ENCODE assay signal across 18 cellular contexts in genomic region chr21:36576441-36576840, GRCh38.
"Had no signal": no experiment of that assay in that cellular context is flagged by ENCODE, and none has a peak within 500 bp of the region (broad histone marks: within the 10 kb centered on the region; RNA-seq: fewer than 3 reads in every experiment).

No MANE protein-coding gene starts in this region.

- DNase-seq: cerebellar nuclear complex; effector memory CD8-positive, alpha-beta T cell; kidney glomerular epithelial cell; mammary epithelial cell; natural killer cell; pancreas; transverse colon had no signal

- H3K4me3 ChIP-seq: cardiac muscle cell, esophagus muscularis mucosa, hepatocyte, pancreas, prostate gland, thoracic aorta, transverse colon had no signal

- H3K27me3 ChIP-seq: cardiac muscle cell had no signal

- H3K27ac Mint-ChIP-seq: dendritic cell treated with granulocyte-macrophage colony-stimulating factor and Interleukin-4, amounts not matched to agents 40 ng/mL and 50 ng/mL, for 4 days; effector memory CD8-positive, alpha-beta T cell; natural killer cell; stimulated activated naive CD8-positive, alpha-beta T cell treated with anti-CD3 and anti-CD28 coated beads, Interleukin-15, Interleukin-2, amounts not matched to agents 100 ng/mL and 50 ng/mL, for 24 hours had no signal

- H3K4me1 Mint-ChIP-seq: natural killer cell had no signal

- ATAC-seq: effector memory CD8-positive, alpha-beta T cell; natural killer cell; pancreas; sciatic nerve had no signal

- FAIRE-seq: colon, pancreas had no signal

- H3K27ac ChIP-seq: cardiac muscle cell, epithelial cell of prostate, esophagus muscularis mucosa, hepatocyte, pancreas, prostate gland, thoracic aorta, transverse colon had no signal

- H3K36me3 ChIP-seq: cardiac muscle cell, esophagus muscularis mucosa, pancreas, prostate gland, thoracic aorta, transverse colon had no signal

- H3K27me3 Mint-ChIP-seq: dendritic cell treated with granulocyte-macrophage colony-stimulating factor and Interleukin-4, amounts not matched to agents 40 ng/mL and 50 ng/mL, for 4 days had no signal

- H3K9me3 Mint-ChIP-seq: dendritic cell treated with granulocyte-macrophage colony-stimulating factor and Interleukin-4, amounts not matched to agents 40 ng/mL and 50 ng/mL, for 4 days; effector memory CD8-positive, alpha-beta T cell; natural killer cell; stimulated activated naive CD8-positive, alpha-beta T cell treated with anti-CD3 and anti-CD28 coated beads, Interleukin-15, Interleukin-2, amounts not matched to agents 100 ng/mL and 50 ng/mL, for 24 hours had no signal

- H3K9me3 ChIP-seq: pancreas, prostate gland, thoracic aorta, transverse colon had no signal

- H3K4me1 ChIP-seq: esophagus muscularis mucosa, pancreas, prostate gland, transverse colon had no signal

- H3K4me3 Mint-ChIP-seq: dendritic cell treated with granulocyte-macrophage colony-stimulating factor and Interleukin-4, amounts not matched to agents 40 ng/mL and 50 ng/mL, for 4 days; effector memory CD8-positive, alpha-beta T cell; natural killer cell; neural crest cell; stimulated activated naive CD8-positive, alpha-beta T cell treated with anti-CD3 and anti-CD28 coated beads, Interleukin-15, Interleukin-2, amounts not matched to agents 100 ng/mL and 50 ng/mL, for 24 hours had no signal
